Comparison of ENCODE assay signal across 25 cellular contexts in genomic region chr1:117015701-117016100, GRCh38. TPM values are rescaled to one million over a fixed set of nuclear protein-coding genes. Genes with fewer than 3 reads are reported as not detected.
DNase-seq lines count a peak whose midpoint lies in the region; ATAC-seq and TF ChIP-seq lines count a peak whose summit lies in the region.
"Had no signal": no experiment of that assay in that cellular context is flagged by ENCODE, and none has a peak within 500 bp of the region (broad histone marks: within the 10 kb centered on the region; RNA-seq: fewer than 3 reads in every experiment).

No MANE protein-coding gene starts in this region.

- H3K27me3 Mint-ChIP-seq in activated T-cell treated with anti-CD3 and anti-CD28 coated beads, Interleukin-2, amount 50 U/mL, for 24 hours = no peaks in the 10 kb centered on the region
- H3K27me3 Mint-ChIP-seq in activated T-cell treated with anti-CD3 and anti-CD28 coated beads, Interleukin-2, amount 50 U/mL, for 72 hours (ENCODE audit: low read depth) = no peaks in the 10 kb centered on the region
- no peaks in the 10 kb centered on the region for H3K27me3 Mint-ChIP-seq in type B pancreatic cell
- H3K27me3 Mint-ChIP-seq: B cell; central memory CD8-positive, alpha-beta T cell had no signal

- no peak for TF ChIP-seq CTCF in type B pancreatic cell (conservative IDR thresholded peaks at IDR 0.05)

- peaks cover 50% of the 10 kb centered on the region for H3K4me1 Mint-ChIP-seq in activated T-cell treated with anti-CD3 and anti-CD28 coated beads, Interleukin-2, amount 50 U/mL, for 24 hours (ENCODE audit: low read depth)
- H3K4me1 Mint-ChIP-seq in activated T-cell treated with anti-CD3 and anti-CD28 coated beads, Interleukin-2, amount 50 U/mL, for 72 hours (ENCODE audit: low read depth) = peaks cover 49% of the 10 kb centered on the region
- H3K4me1 Mint-ChIP-seq in type B pancreatic cell (ENCODE audit: unreplicated experiment) = peaks cover 8% of the 10 kb centered on the region
- H3K4me1 Mint-ChIP-seq: central memory CD8-positive, alpha-beta T cell had no signal

- no peak for DNase-seq in activated T-cell treated with anti-CD3 and anti-CD28 coated beads, Interleukin-2, amount 50 U/mL, for 24 hours
- no peak for DNase-seq in activated T-cell treated with anti-CD3 and anti-CD28 coated beads, Interleukin-2, amount 50 U/mL, for 72 hours
- DNase-seq in M059J (ENCODE audit: low read depth) (peak; percentile 15), NCI-H69 (lab: John Stamatoyannopoulos, UW) (peak; percentile 95), type B pancreatic cell (ENCODE audit: extremely low spot score, unreplicated experiment) (no peak)
- DNase-seq: activated CD4-positive, alpha-beta T cell treated with anti-CD3 and anti-CD28 coated beads for 1 hour; adrenal gland; body of pancreas; CD8-positive, alpha-beta memory T cell; DMS 273 treated with DMSO at 0.1 percent for 48 hours; endodermal cell; IMR-90; NCI-H1694 treated with DMSO at 0.1 percent for 48 hours; NCI-H526 treated with DMSO at 0.1 percent for 48 hours; pancreas; retina; stimulated activated naive CD4-positive, alpha-beta T cell treated with Interleukin-2 at 50 U/mL for 16 hours; testis had no signal

- ATAC-seq in activated T-cell treated with anti-CD3 and anti-CD28 coated beads, Interleukin-2, amount 50 U/mL, for 72 hours (replicated peaks in 1 of 2) = no peak
- ATAC-seq in HG02970 (IDR thresholded peaks at IDR 0.05; ENCODE audit: low FRiP score, unreplicated experiment) = no peak
- ATAC-seq in GM18520 (IDR thresholded peaks at IDR 0.05; ENCODE audit: unreplicated experiment) = no peak
- ATAC-seq: body of pancreas, left lobe of liver, pancreas had no signal

- H3K27ac Mint-ChIP-seq in activated T-cell treated with anti-CD3 and anti-CD28 coated beads, Interleukin-2, amount 50 U/mL, for 24 hours = peak overlapping the region; percentile 69
- H3K27ac Mint-ChIP-seq in activated T-cell treated with anti-CD3 and anti-CD28 coated beads, Interleukin-2, amount 50 U/mL, for 72 hours = no peak overlapping the region
- peak overlapping the region; percentile 43 for H3K27ac Mint-ChIP-seq in type B pancreatic cell
- H3K27ac Mint-ChIP-seq: B cell; endodermal cell; neural progenitor cell; T-helper 2 cell treated with Interferon-gamma antibody and Interleukin-4, amounts not matched to agents 5 μg/mL and 100 μg/mL, for 36 hours had no signal

- H3K4me3 Mint-ChIP-seq in activated T-cell treated with anti-CD3 and anti-CD28 coated beads, Interleukin-2, amount 50 U/mL, for 24 hours = peak overlapping the region; percentile 30
- H3K4me3 Mint-ChIP-seq in activated T-cell treated with anti-CD3 and anti-CD28 coated beads, Interleukin-2, amount 50 U/mL, for 72 hours = peak overlapping the region in 1 of 2 donors; percentile 13
- H3K4me3 Mint-ChIP-seq in type B pancreatic cell = no peak overlapping the region
- H3K4me3 Mint-ChIP-seq: B cell; central memory CD8-positive, alpha-beta T cell; endodermal cell; neural progenitor cell; T-helper 2 cell treated with Interferon-gamma antibody and Interleukin-4, amounts not matched to agents 5 μg/mL and 100 μg/mL, for 36 hours had no signal

- H3K9me3 Mint-ChIP-seq in activated T-cell treated with anti-CD3 and anti-CD28 coated beads, Interleukin-2, amount 50 U/mL, for 24 hours = no peaks in the 10 kb centered on the region
- no peaks in the 10 kb centered on the region for H3K9me3 Mint-ChIP-seq in activated T-cell treated with anti-CD3 and anti-CD28 coated beads, Interleukin-2, amount 50 U/mL, for 72 hours
- H3K9me3 Mint-ChIP-seq in type B pancreatic cell = no peaks in the 10 kb centered on the region
- H3K9me3 Mint-ChIP-seq: CD8-positive, alpha-beta memory T cell; central memory CD8-positive, alpha-beta T cell; endodermal cell; neural progenitor cell; T-helper 2 cell treated with Interferon-gamma antibody and Interleukin-4, amounts not matched to agents 5 μg/mL and 100 μg/mL, for 36 hours had no signal

- H3K36me3 Mint-ChIP-seq in activated T-cell treated with anti-CD3 and anti-CD28 coated beads, Interleukin-2, amount 50 U/mL, for 24 hours (ENCODE audit: low read depth) = no peaks in the 10 kb centered on the region
- H3K36me3 Mint-ChIP-seq in activated T-cell treated with anti-CD3 and anti-CD28 coated beads, Interleukin-2, amount 50 U/mL, for 72 hours (ENCODE audit: insufficient read depth in 2 of 2) = no peaks in the 10 kb centered on the region
- peaks cover 8% of the 10 kb centered on the region for H3K36me3 Mint-ChIP-seq in type B pancreatic cell
- H3K36me3 Mint-ChIP-seq: neural progenitor cell had no signal

RNA-seq across cellular contexts. Expression of gene CD101, which starts 14.1 kb away (rescaled TPM):
- total RNA-seq in activated T-cell treated with anti-CD3 and anti-CD28 coated beads, Interleukin-2, amount 50 U/mL, for 72 hours = 1 to 10 TPM; 2.0 to 3.0 TPM
- total RNA-seq in M059J (2014; rRNA removed; shearing (Covaris generic)) = 0.07 and 1.2 TPM in 2 replicates
- 1.1 and 4.4 TPM in 2 replicates for total RNA-seq in type B pancreatic cell (ENCODE audit: low replicate concordance)
- total RNA-seq: B cell, IMR-90 had no signal

RNA-seq across cellular contexts. Expression of gene TTF2, which starts 44.4 kb away (rescaled TPM):
- total RNA-seq in activated T-cell treated with anti-CD3 and anti-CD28 coated beads, Interleukin-2, amount 50 U/mL, for 72 hours = 100 to 1,000 TPM; 104 to 107 TPM
- total RNA-seq in M059J (2014; rRNA removed; shearing (Covaris generic)) = 19.8 and 44.0 TPM in 2 replicates
- total RNA-seq in type B pancreatic cell (ENCODE audit: low replicate concordance) = 28.3 and 47.5 TPM in 2 replicates

Comparison
In these comparisons a context has a peak if more than half of its experiments do, and no peak if none do; other contexts are left out.
1. DNase-seq: peak in M059J (single experiment) and NCI-H69 (single experiment); none in activated T-cell treated with anti-CD3 and anti-CD28 coated beads, Interleukin-2, amount 50 U/mL, for 24 hours (single experiment), activated T-cell treated with anti-CD3 and anti-CD28 coated beads, Interleukin-2, amount 50 U/mL, for 72 hours (0 of 2) and type B pancreatic cell (single experiment).